8 cellular contexts compared by ENCODE assay signal in the genomic region with DNA sequence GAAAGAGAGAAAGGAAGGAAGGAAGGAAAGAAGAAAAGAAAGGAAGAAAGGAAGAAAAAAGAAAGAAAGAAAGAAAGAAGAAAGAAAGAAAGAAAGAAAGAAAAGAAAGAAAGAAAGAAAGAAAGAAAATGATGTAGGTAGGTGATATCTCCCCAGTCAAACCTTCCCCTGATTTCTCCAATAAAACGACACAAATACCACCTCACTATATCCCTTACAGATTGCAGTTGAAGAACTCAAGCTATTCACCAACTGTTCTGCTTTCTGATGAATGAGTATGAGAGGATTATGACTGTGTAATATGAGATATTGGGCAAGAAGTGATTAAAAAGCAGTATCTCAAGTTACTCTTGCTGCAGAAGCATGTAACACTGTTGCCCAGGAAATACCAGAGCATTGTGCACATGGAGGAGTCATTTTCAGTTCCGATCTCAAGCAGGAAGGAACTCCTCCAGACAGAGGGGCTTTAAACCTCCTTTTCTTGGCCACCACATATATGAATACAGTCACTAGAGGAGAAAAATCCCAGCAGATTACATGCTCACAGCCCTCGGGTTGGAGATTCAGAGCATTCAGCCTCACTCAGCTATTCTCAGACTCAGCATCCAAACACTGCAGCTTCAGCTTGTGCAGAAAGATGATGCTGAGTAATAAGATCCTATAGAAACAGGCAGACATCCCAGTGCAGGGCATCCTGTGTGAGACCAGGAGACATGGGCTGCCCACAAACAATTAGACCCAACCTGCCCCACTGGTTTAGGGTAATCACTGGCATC.
DNase-seq lines count a peak whose midpoint lies in the region; ATAC-seq, FAIRE-seq and TF ChIP-seq lines count a peak whose summit lies in the region.

No MANE protein-coding gene starts in this region.

- ATAC-seq in GM21737 (IDR thresholded peaks at IDR 0.05; ENCODE audit: unreplicated experiment) (peak; percentile 58), HepG2 (no peak), HG03469 (IDR thresholded peaks at IDR 0.05; ENCODE audit: unreplicated experiment) (no peak), HG02571 (IDR thresholded peaks at IDR 0.05; ENCODE audit: unreplicated experiment) (no peak)

- H3K9ac ChIP-seq in HepG2 (ENCODE audit: insufficient read depth, low read depth, low read length): no peak overlapping the region

- no peak overlapping the region for H3K4me2 ChIP-seq in HepG2 (ENCODE audit: low read depth, low read length)

- peak overlapping the region in 6 of 7 donors; percentile 9 to 79 (median 59) for H3K4me3 Mint-ChIP-seq in CD8-positive, alpha-beta memory T cell

- peaks cover 10 to 22% (median 13%) of the 10 kb centered on the region in 3 donors for H3K4me1 Mint-ChIP-seq in CD8-positive, alpha-beta memory T cell

- 36% methylated on average over 3 of the region's 3 CpGs for WGBS in HepG2 (ENCODE audit: low lambda C conversion rate)

- in situ Hi-C loops in HepG2 (cut with HindIII; ENCODE audit: extremely low pct_ligation_motif_present, low pct_unique_long_range_greater_than_20kb): no loop called here

- H4K20me1 ChIP-seq in HepG2 (ENCODE audit: insufficient read depth, low read length): no peaks in the 10 kb centered on the region

- FAIRE-seq in HepG2 (lab: Jason Lieb, UNC): no peak

- no peak for TF ChIP-seq RAD21 in HepG2 (CRISPR knock-in tag; IDR thresholded peaks at IDR 0.05)

- H3K27ac Mint-ChIP-seq in CD8-positive, alpha-beta memory T cell: peak overlapping the region in 3 of 8 donors; percentile 5 to 60 (median 39)

- TF ChIP-seq CTCF in HepG2 (CRISPR knock-in tag; IDR thresholded peaks at IDR 0.05): no peak

- intact Hi-C loops in HepG2 (cut with micrococcal nuclease; ENCODE audit: unreplicated experiment): no loop called here

- H3K79me2 ChIP-seq in HepG2 (ENCODE audit: insufficient read depth, low read length): no peaks in the 10 kb centered on the region

- CTCF ChIA-PET in CD8-positive, alpha-beta memory T cell (lab: Charles Lee): no interaction called here
- CTCF ChIA-PET in HepG2 (lab: Yijun Ruan, JAX; ENCODE audit: low intra/inter-chr PET ratio, low total read pairs): no interaction called here

- peaks cover 0 to 4% (median 0%) of the 10 kb centered on the region in 3 donors for H3K36me3 Mint-ChIP-seq in CD8-positive, alpha-beta memory T cell

- H3K27ac ChIP-seq in CD8-positive, alpha-beta memory T cell (ENCODE audit: low read depth, low read length): no peak overlapping the region
- peak overlapping the region; percentile 13 for H3K27ac ChIP-seq in angular gyrus (ENCODE audit: low read depth, low read length)
- H3K27ac ChIP-seq in HepG2 (ENCODE audit: extremely low read length, insufficient read depth, low read length): no peak overlapping the region

- no peaks in the 10 kb centered on the region for H3K9me3 Mint-ChIP-seq in CD8-positive, alpha-beta memory T cell

- peaks cover 0 to 6% of the 10 kb centered on the region in 2 donors for H3K27me3 Mint-ChIP-seq in CD8-positive, alpha-beta memory T cell

- no peaks in the 10 kb centered on the region for H3K9me3 ChIP-seq in CD8-positive, alpha-beta memory T cell (ENCODE audit: low read length)
- no peaks in the 10 kb centered on the region for H3K9me3 ChIP-seq in HepG2 (ENCODE audit: low read length)

- DNase-seq in CD8-positive, alpha-beta memory T cell: peak in 1 of 5 donors; percentile 11
- DNase-seq in NCI-H69 (lab: John Stamatoyannopoulos, UW) (peak; percentile 62), HepG2 (ENCODE audit: low spot score) (no peak), ureter (ENCODE audit: low spot score) (peak; percentile 57)

- TF ChIP-seq POLR2A in HepG2 (IDR thresholded peaks at IDR 0.05; ENCODE audit: insufficient read depth in 1 of 2, low read depth in 2 of 2, low read length in 2 of 2): no peak

- POLR2A ChIA-PET in CD8-positive, alpha-beta memory T cell (lab: Charles Lee): interaction anchor here (0.7 kb wide), 1 partner anchor 102 kb away, joined by 6 read pairs; no protein-coding TSS in a partner anchor
- POLR2A ChIA-PET in HepG2 (lab: Yijun Ruan, JAX): no interaction called here

- H3K27me3 ChIP-seq in CD8-positive, alpha-beta memory T cell (ENCODE audit: insufficient read depth, low read length, poor library complexity, severe bottlenecking): no peaks in the 10 kb centered on the region
- H3K27me3 ChIP-seq in HepG2 (ENCODE audit: control insufficient read depth in 1 of 2, insufficient read depth in 2 of 2, low read length in 2 of 2): no peaks in the 10 kb centered on the region

- H3K4me1 ChIP-seq in CD8-positive, alpha-beta memory T cell (ENCODE audit: insufficient read depth, low read length): no peaks in the 10 kb centered on the region
- H3K4me1 ChIP-seq in HepG2 (ENCODE audit: insufficient read depth, low read length): peaks cover 22% of the 10 kb centered on the region

- peak overlapping the region; percentile 0 for H2AFZ ChIP-seq in HepG2 (ENCODE audit: low read length)

- no TSS peak for BruUV-seq in HepG2 (replicated peaks; lab: Mats Ljungman, UMichigan)

- no peak overlapping the region for H3K4me3 ChIP-seq in CD8-positive, alpha-beta memory T cell (ENCODE audit: low read length)
- H3K4me3 ChIP-seq in HepG2 (replicated peaks in 1 of 3; ENCODE audit: insufficient read depth in 1 of 3, low read depth in 2 of 3, low read length in 3 of 3): no peak overlapping the region

- no peaks in the 10 kb centered on the region for H3K36me3 ChIP-seq in CD8-positive, alpha-beta memory T cell (ENCODE audit: insufficient read depth, low read length)
- no peaks in the 10 kb centered on the region for H3K36me3 ChIP-seq in HepG2 (replicated peaks in 1 of 2; ENCODE audit: control insufficient read depth in 1 of 2, insufficient read depth in 2 of 2, low read length in 2 of 2)

- TF ChIP-seq EP300 in HepG2 (IDR thresholded peaks at IDR 0.05; ENCODE audit: low read depth in 2 of 2, low read length in 2 of 2) (no peak), HepG2 (CRISPR knock-in tag; IDR thresholded peaks at IDR 0.05; ENCODE audit: borderline replicate concordance) (no peak)

TF ChIP-seq in HepG2, 621 proteins besides CTCF, POLR2A, EP300 and RAD21:
- TF ChIP-seq ZNF788 (CRISPR knock-in tag; IDR thresholded peaks at IDR 0.05; ENCODE audit: borderline replicate concordance) (no peak), MED1 (CRISPR knock-in tag; IDR thresholded peaks at IDR 0.05) (no peak), SRSF9 (IDR thresholded peaks at IDR 0.05; ENCODE audit: borderline replicate concordance, insufficient read depth, low read depth, low read length, poor library complexity, severe bottlenecking) (peak; percentile 35)
